Comparison of ENCODE assay signal across 18 cellular contexts in genomic region chr15:60843482-60843881, GRCh38.
DNase-seq lines count a peak whose midpoint lies in the region; ATAC-seq, FAIRE-seq and TF ChIP-seq lines count a peak whose summit lies in the region.
"Had no signal": no experiment of that assay in that cellular context is flagged by ENCODE, and none has a peak within 500 bp of the region (broad histone marks: within the 10 kb centered on the region; RNA-seq: fewer than 3 reads in every experiment).

No MANE protein-coding gene starts in this region.

- no peak overlapping the region for H3K4me3 Mint-ChIP-seq in activated naive CD4-positive, alpha-beta T cell treated with anti-CD3 and anti-CD28 coated beads for 36 hours
- peak overlapping the region; percentile 73 for H3K4me3 Mint-ChIP-seq in central memory CD8-positive, alpha-beta T cell
- H3K4me3 Mint-ChIP-seq in natural killer cell: no peak overlapping the region
- H3K4me3 Mint-ChIP-seq: GM23338 had no signal

- no peaks in the 10 kb centered on the region for H3K27me3 Mint-ChIP-seq in activated naive CD4-positive, alpha-beta T cell treated with anti-CD3 and anti-CD28 coated beads for 36 hours (ENCODE audit: low read depth)
- H3K27me3 Mint-ChIP-seq in central memory CD8-positive, alpha-beta T cell: no peaks in the 10 kb centered on the region
- H3K27me3 Mint-ChIP-seq in natural killer cell (ENCODE audit: low read depth in 2 of 2): peaks cover 0 to 4% of the 10 kb centered on the region in 2 donors

- H3K27ac ChIP-seq in GM23248 (no peak overlapping the region), pancreas (no peak overlapping the region)

- peak; percentile 30 for DNase-seq in activated naive CD4-positive, alpha-beta T cell treated with anti-CD3 and anti-CD28 coated beads for 36 hours
- no peak for DNase-seq in activated naive CD4-positive, alpha-beta T cell (lab: John Stamatoyannopoulos, UW)
- DNase-seq in GM23248: peak; percentile 26
- DNase-seq in central memory CD8-positive, alpha-beta T cell (ENCODE audit: low spot score in 2 of 2): no peak
- DNase-seq in natural killer cell: no peak
- no peak for DNase-seq in activated gamma-delta T cell treated with Interleukin-2 at 50 U/mL for 16 hours
- no peak for DNase-seq in pancreas
- DNase-seq: DMS 273 treated with DMSO at 0.1 percent for 48 hours, GDM1, NCI-H1417 treated with DMSO at 0.1 percent for 48 hours, NCI-H1930, NCI-H2171 treated with DMSO at 0.1 percent for 48 hours, NCI-H446 treated with DMSO at 0.1 percent for 48 hours, NCI-H748 treated with DMSO at 0.1 percent for 48 hours, PC-3 had no signal

- no peaks in the 10 kb centered on the region for H3F3A ChIP-seq in GM23248 (ENCODE audit: insufficient read depth)

- H3K79me2 ChIP-seq in GM23248 (ENCODE audit: insufficient read depth): no peaks in the 10 kb centered on the region

- no peak overlapping the region for H3K9ac ChIP-seq in GM23248

- no peaks in the 10 kb centered on the region for H4K20me1 ChIP-seq in GM23248 (ENCODE audit: insufficient read depth)

- CTCF ChIA-PET in activated naive CD4-positive, alpha-beta T cell treated with anti-CD3 and anti-CD28 coated beads for 36 hours (lab: Charles Lee): interaction anchor here (1.2 to 3.1 kb wide), 6 partner anchors 9 to 258 kb away, joined by 3 to 13 read pairs (median 4); no protein-coding TSS in a partner anchor

- H3K9me3 ChIP-seq in GM23248 (ENCODE audit: low read depth) (no peaks in the 10 kb centered on the region), pancreas (no peaks in the 10 kb centered on the region)

- no peak for ATAC-seq in central memory CD8-positive, alpha-beta T cell (replicated peaks; ENCODE audit: extremely low read depth, poor library complexity, severe bottlenecking)
- no peak for ATAC-seq in natural killer cell
- ATAC-seq in HG02623 (IDR thresholded peaks at IDR 0.05; ENCODE audit: unreplicated experiment): no peak
- ATAC-seq in pancreas: no peak
- ATAC-seq: GM23338, PC-3 had no signal

- TF ChIP-seq CTCF in natural killer cell (IDR thresholded peaks at IDR 0.05): no peak
- no peak for TF ChIP-seq CTCF in pancreas (IDR thresholded peaks at IDR 0.05)

- H3K4me1 ChIP-seq in GM23248 (ENCODE audit: insufficient read depth) (no peaks in the 10 kb centered on the region), pancreas (no peaks in the 10 kb centered on the region)

- no peaks in the 10 kb centered on the region for H3K9me2 ChIP-seq in GM23248 (ENCODE audit: insufficient read depth)

- H3K36me3 Mint-ChIP-seq in activated naive CD4-positive, alpha-beta T cell treated with anti-CD3 and anti-CD28 coated beads for 36 hours (ENCODE audit: low read depth): no peaks in the 10 kb centered on the region
- peaks cover 5% of the 10 kb centered on the region for H3K36me3 Mint-ChIP-seq in central memory CD8-positive, alpha-beta T cell (ENCODE audit: insufficient read depth)
- no peaks in the 10 kb centered on the region for H3K36me3 Mint-ChIP-seq in natural killer cell

- no peak overlapping the region for H3K4me2 ChIP-seq in GM23248 (ENCODE audit: unreplicated experiment)
- H3K4me2 ChIP-seq: GM23338 had no signal

- H3K27me3 ChIP-seq in GM23248 (replicated peaks; ENCODE audit: insufficient read depth) (no peaks in the 10 kb centered on the region), pancreas (no peaks in the 10 kb centered on the region)

- in situ Hi-C loops in GM23248 (cut with MboI): no loop called here

- no peak overlapping the region for H3K27ac Mint-ChIP-seq in activated naive CD4-positive, alpha-beta T cell treated with anti-CD3 and anti-CD28 coated beads for 36 hours
- H3K27ac Mint-ChIP-seq in central memory CD8-positive, alpha-beta T cell (ENCODE audit: low read depth): peak overlapping the region; percentile 67
- peak overlapping the region; percentile 87 to 95 for H3K27ac Mint-ChIP-seq in natural killer cell

- intact Hi-C loops in activated naive CD4-positive, alpha-beta T cell treated with anti-CD3 and anti-CD28 coated beads for 36 hours (cut with micrococcal nuclease): loop anchor here (5.0 kb wide), 1 partner anchor 171 kb away; no protein-coding TSS in a partner anchor
- intact Hi-C loops in natural killer cell (cut with micrococcal nuclease): loop anchor here (5.0 kb wide), 2 partner anchors 176 to 446 kb away; partner anchors contain the start of gene ANXA2
- intact Hi-C loops in pancreas (cut with DNase I): no loop called here

- H3K4me3 ChIP-seq in GM23248 (no peak overlapping the region), pancreas (no peak overlapping the region)
- H3K4me3 ChIP-seq: GM23338 had no signal

- H2AFZ ChIP-seq in GM23248: no peak overlapping the region
- H2AFZ ChIP-seq: GM23338 had no signal

- 60 to 65% methylated on average over 6 of the region's 6 CpGs for WGBS in GM23248 (ENCODE audit: low coverage in 1 of 2, low lambda C conversion rate in 2 of 2, missing lambda C conversion rate in 2 of 2), 2 experiments
- WGBS in pancreas, 2 donors: 82 to 83% methylated on average over 6 of the region's 6 CpGs

- H3K36me3 ChIP-seq in GM23248 (ENCODE audit: low read depth): no peaks in the 10 kb centered on the region
- H3K36me3 ChIP-seq in pancreas: no peaks in the 10 kb centered on the region

- peaks cover 71% of the 10 kb centered on the region for H3K4me1 Mint-ChIP-seq in activated naive CD4-positive, alpha-beta T cell treated with anti-CD3 and anti-CD28 coated beads for 36 hours (ENCODE audit: low read depth)
- H3K4me1 Mint-ChIP-seq in central memory CD8-positive, alpha-beta T cell: peaks cover 77% of the 10 kb centered on the region
- H3K4me1 Mint-ChIP-seq in natural killer cell: peaks cover 78 to 83% of the 10 kb centered on the region in 2 donors

- no peak for FAIRE-seq in pancreas (lab: Jason Lieb, UNC)
- FAIRE-seq: GM12891 had no signal

- no peaks in the 10 kb centered on the region for H3K9me3 Mint-ChIP-seq in activated naive CD4-positive, alpha-beta T cell treated with anti-CD3 and anti-CD28 coated beads for 36 hours
- no peaks in the 10 kb centered on the region for H3K9me3 Mint-ChIP-seq in central memory CD8-positive, alpha-beta T cell
- no peaks in the 10 kb centered on the region for H3K9me3 Mint-ChIP-seq in natural killer cell
- H3K9me3 Mint-ChIP-seq: GM23338 had no signal

Comparison
In these comparisons a context has a peak if more than half of its experiments do, and no peak if none do; other contexts are left out.
1. DNase-seq: peak in activated naive CD4-positive, alpha-beta T cell treated with anti-CD3 and anti-CD28 coated beads for 36 hours (single experiment) and GM23248 (single experiment); none in activated naive CD4-positive, alpha-beta T cell (0 of 4), central memory CD8-positive, alpha-beta T cell (0 of 2), natural killer cell (single experiment), activated gamma-delta T cell treated with Interleukin-2 at 50 U/mL for 16 hours (single experiment) and pancreas (0 of 6).
2. intact Hi-C loops: an anchor here in activated naive CD4-positive, alpha-beta T cell treated with anti-CD3 and anti-CD28 coated beads for 36 hours (5.0 kb wide) and natural killer cell (5.0 kb wide); none called in pancreas.